Comparison of ENCODE assay signal across 1 cellular context in the genomic region with DNA sequence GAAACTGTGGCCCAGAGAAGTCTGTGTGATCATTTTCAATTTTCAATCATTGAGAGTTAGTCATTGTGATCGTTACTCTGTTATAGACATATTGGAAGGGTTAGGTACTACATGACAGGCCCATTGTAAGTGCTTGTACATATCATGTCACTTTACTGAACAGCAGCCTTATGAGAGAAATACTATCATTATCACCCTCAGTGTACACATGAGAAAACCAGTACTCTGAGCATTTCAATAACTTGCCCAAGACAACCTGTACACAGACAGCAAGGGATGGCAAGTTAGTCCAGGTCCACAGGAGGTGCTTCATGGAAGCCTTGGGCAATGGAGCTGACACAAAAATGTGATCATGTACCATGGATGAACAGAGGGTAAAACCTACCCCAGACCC.
TF ChIP-seq lines count a peak whose summit lies in the region.

No MANE protein-coding gene starts in this region.

TF ChIP-seq in SK-N-SH, 30 proteins besides CTCF, POLR2A, EP300 and RAD21:
- no peak for TF ChIP-seq YY1 (IDR thresholded peaks at IDR 0.05; ENCODE audit: low read depth)
- TF ChIP-seq, protein P1, sequence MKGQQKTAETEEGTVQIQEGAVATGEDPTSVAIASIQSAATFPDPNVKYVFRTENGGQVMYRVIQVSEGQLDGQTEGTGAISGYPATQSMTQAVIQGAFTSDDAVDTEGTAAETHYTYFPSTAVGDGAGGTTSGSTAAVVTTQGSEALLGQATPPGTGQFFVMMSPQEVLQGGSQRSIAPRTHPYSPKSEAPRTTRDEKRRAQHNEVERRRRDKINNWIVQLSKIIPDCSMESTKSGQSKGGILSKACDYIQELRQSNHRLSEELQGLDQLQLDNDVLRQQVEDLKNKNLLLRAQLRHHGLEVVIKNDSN (IDR thresholded peaks at IDR 0.05; ENCODE audit: borderline replicate concordance, low read depth) = no peak
- TF ChIP-seq TCF12 (IDR thresholded peaks at IDR 0.05) = no peak
- TF ChIP-seq IRF3 (IDR thresholded peaks at IDR 0.05; ENCODE audit: low read depth, low read length) = no peak
- no peak for TF ChIP-seq POLR2AphosphoS5 (IDR thresholded peaks at IDR 0.05; ENCODE audit: low read depth, low read length)
